Comparison of ENCODE assay signal across 7 cellular contexts in genomic region chr20:37032077-37032476, GRCh38.
"Had no signal": no experiment of that assay in that cellular context is flagged by ENCODE, and none has a peak within 500 bp of the region (broad histone marks: within the 10 kb centered on the region; RNA-seq: fewer than 3 reads in every experiment).

No MANE protein-coding gene starts in this region.

- H3K27me3 Mint-ChIP-seq: IgD-negative memory B cell had no signal

- ATAC-seq: HepG2 had no signal

- H3K9ac ChIP-seq: KMS-11 had no signal

- H3K4me3 Mint-ChIP-seq: IgD-negative memory B cell had no signal

- H3K4me1 Mint-ChIP-seq: IgD-negative memory B cell had no signal

- H3K27ac ChIP-seq: HL-60, KMS-11 had no signal

- H3K4me2 ChIP-seq: KMS-11 had no signal

- DNase-seq: IMR-90, KBM-7, KG1 had no signal

- FAIRE-seq: HepG2 had no signal
